ENCODE assay signal across 10 cellular contexts in the genomic region with DNA sequence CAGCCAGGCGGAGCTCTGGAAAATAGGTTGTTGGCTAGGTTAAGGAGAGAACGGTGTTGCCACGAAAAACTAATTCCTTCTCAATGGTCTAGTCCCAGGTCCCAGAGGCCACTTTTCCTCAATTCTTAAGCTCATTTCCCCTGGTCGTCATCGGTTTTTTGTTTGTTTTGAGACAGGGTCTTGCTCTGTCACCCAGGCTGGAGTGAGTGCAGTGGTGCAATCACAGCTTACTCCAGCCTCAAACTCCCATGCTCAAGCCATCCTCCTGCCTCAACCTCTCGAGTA. TPM values are rescaled to one million over a fixed set of nuclear protein-coding genes. Genes with fewer than 3 reads are reported as not detected.
DNase-seq lines count a peak whose midpoint lies in the region; TF ChIP-seq lines count a peak whose summit lies in the region.
"Had no signal": no experiment of that assay in that cellular context is flagged by ENCODE, and none has a peak within 500 bp of the region (broad histone marks: within the 10 kb centered on the region; RNA-seq: fewer than 3 reads in every experiment).

No MANE protein-coding gene starts in this region.

- no peak overlapping the region for H3K18ac ChIP-seq in mesenchymal stem cell (ENCODE audit: low read depth in 1 of 2, low read length in 2 of 2)

- H3K4me1 ChIP-seq in cardiac muscle cell (ENCODE audit: low read depth) (peaks cover 29% of the 10 kb centered on the region), right atrium auricular region (peaks cover 5 to 75% of the 10 kb centered on the region in 2 donors), mesenchymal stem cell (ENCODE audit: control insufficient read depth, insufficient read depth, low read depth, low read length) (peaks cover 55% of the 10 kb centered on the region), uterus (peaks cover 13 to 46% of the 10 kb centered on the region in 2 donors)

- H3K4me3 ChIP-seq in cardiac muscle cell: peak overlapping the region; percentile 88
- peak overlapping the region in 1 of 2 donors; percentile 96 for H3K4me3 ChIP-seq in right atrium auricular region
- peak overlapping the region; percentile 70 for H3K4me3 ChIP-seq in astrocyte of the cerebellum (ENCODE audit: low read depth, low read length)
- peak overlapping the region in 1 of 2 experiments; percentile 92 for H3K4me3 ChIP-seq in mesenchymal stem cell (ENCODE audit: insufficient read depth in 1 of 2, low read depth in 1 of 2, low read length in 2 of 2)
- peak overlapping the region; percentile 92 to 93 for H3K4me3 ChIP-seq in uterus

- no peak overlapping the region for H2BK5ac ChIP-seq in mesenchymal stem cell (ENCODE audit: low read depth, low read length, poor library complexity, severe bottlenecking)

- intact Hi-C loops in uterus (cut with DNase I; ENCODE audit: low total_unique reads): loop anchor here (5.0 kb wide), 1 partner anchor 34 kb away; no protein-coding TSS in a partner anchor

- no peak overlapping the region for H4K91ac ChIP-seq in mesenchymal stem cell (ENCODE audit: low read length)

- peak overlapping the region; percentile 98 for H3K9ac ChIP-seq in mesenchymal stem cell (ENCODE audit: low read length)

- no peak overlapping the region for H2BK15ac ChIP-seq in mesenchymal stem cell (ENCODE audit: low read depth, poor library complexity, severe bottlenecking)

- H2BK12ac ChIP-seq in mesenchymal stem cell (ENCODE audit: low read length in 2 of 2): no peak overlapping the region

- H3K23ac ChIP-seq in mesenchymal stem cell (ENCODE audit: low read length in 2 of 2): peak overlapping the region in 1 of 2 experiments; percentile 87

- 85% methylated on average over 6 of the region's 6 CpGs for WGBS in mesenchymal stem cell

- peak overlapping the region in 1 of 2 experiments; percentile 31 for H3K14ac ChIP-seq in mesenchymal stem cell (ENCODE audit: low read length in 2 of 2)

- no peaks in the 10 kb centered on the region for H3K79me1 ChIP-seq in mesenchymal stem cell (replicated peaks; ENCODE audit: low read length, poor library complexity, severe bottlenecking)

- in situ Hi-C loops in astrocyte of the cerebellum (cut with HindIII; ENCODE audit: low sequenced_read_pairs): loop anchor here (5.0 kb wide), 2 partner anchors 51 to 89 kb away; partner anchors contain the start of genes LSM7 and SPPL2B

- H3K9me3 ChIP-seq in cardiac muscle cell (ENCODE audit: low read depth): no peaks in the 10 kb centered on the region
- no peaks in the 10 kb centered on the region for H3K9me3 ChIP-seq in right atrium auricular region
- no peaks in the 10 kb centered on the region for H3K9me3 ChIP-seq in mesenchymal stem cell (ENCODE audit: control insufficient read depth, low read length)
- no peaks in the 10 kb centered on the region for H3K9me3 ChIP-seq in uterus

- H4K8ac ChIP-seq in mesenchymal stem cell (ENCODE audit: low read length): no peak overlapping the region

- peak overlapping the region; percentile 82 for H3K4me2 ChIP-seq in mesenchymal stem cell (ENCODE audit: low read length, poor library complexity, severe bottlenecking)

- H3K27me3 ChIP-seq in cardiac muscle cell (no peaks in the 10 kb centered on the region), right atrium auricular region (no peaks in the 10 kb centered on the region), mesenchymal stem cell (ENCODE audit: control insufficient read depth in 1 of 2, insufficient read depth in 1 of 2, low read length in 2 of 2) (no peaks in the 10 kb centered on the region), uterus (no peaks in the 10 kb centered on the region)

- DNase-seq in cardiac muscle cell (ENCODE audit: low read depth in 1 of 2, low spot score in 1 of 2): no peak
- DNase-seq in right atrium auricular region (ENCODE audit: low spot score): no peak
- DNase-seq in astrocyte of the cerebellum (ENCODE audit: low read depth): no peak
- DNase-seq in mesenchymal stem cell: no peak
- no peak for DNase-seq in uterus
- no peak for DNase-seq in erythroblast (lab: John Stamatoyannopoulos, UW)
- DNase-seq in activated CD8-positive, alpha-beta memory T cell treated with anti-CD3 and anti-CD28 coated beads, Interleukin-2, amount 50 U/mL, for 4 hours: no peak
- no peak for DNase-seq in midbrain (lab: John Stamatoyannopoulos, UW)
- DNase-seq: DMS 273 treated with DMSO at 0.1 percent for 48 hours, SIG-M5 had no signal

- no peak overlapping the region for H2AK5ac ChIP-seq in mesenchymal stem cell (ENCODE audit: low read length, severe bottlenecking)

- no peak overlapping the region for H2BK120ac ChIP-seq in mesenchymal stem cell (ENCODE audit: low read depth, low read length)

- H3K27ac ChIP-seq in cardiac muscle cell: peak overlapping the region; percentile 92
- H3K27ac ChIP-seq in right atrium auricular region: no peak overlapping the region
- H3K27ac ChIP-seq in mesenchymal stem cell (ENCODE audit: low read length, poor library complexity, severe bottlenecking): no peak overlapping the region
- H3K27ac ChIP-seq in uterus: no peak overlapping the region

- H2AFZ ChIP-seq in mesenchymal stem cell (ENCODE audit: low read depth, low read length): no peak overlapping the region

- H3K36me3 ChIP-seq in cardiac muscle cell (no peaks in the 10 kb centered on the region), right atrium auricular region (peaks cover 13% of the 10 kb centered on the region), mesenchymal stem cell (ENCODE audit: control insufficient read depth in 1 of 2, insufficient read depth in 2 of 2, low read depth in 1 of 2, low read length in 2 of 2) (peaks cover 21 to 49% of the 10 kb centered on the region in 2 experiments), uterus (no peaks in the 10 kb centered on the region)

- no peak overlapping the region for H3K4ac ChIP-seq in mesenchymal stem cell (ENCODE audit: low read depth in 1 of 2, low read length in 2 of 2)

- no peak for TF ChIP-seq POLR2A in uterus (IDR thresholded peaks at IDR 0.05)
- no peak for TF ChIP-seq POLR2A in erythroblast (IDR thresholded peaks at IDR 0.05; ENCODE audit: low read length)

- TF ChIP-seq CTCF in cardiac muscle cell (IDR thresholded peaks at IDR 0.05; ENCODE audit: low read depth, low read length) (no peak), right atrium auricular region (IDR thresholded peaks at IDR 0.05) (no peak), astrocyte of the cerebellum (IDR thresholded peaks at IDR 0.05; ENCODE audit: low read depth, low read length, missing control alignments) (no peak), uterus (IDR thresholded peaks at IDR 0.05) (no peak)

RNA-seq across cellular contexts. Expression of gene SF3A2, which starts 1.2 kb away (rescaled TPM):
- total RNA-seq in cardiac muscle cell (60.6 and 66.9 TPM in 2 replicates), right atrium auricular region (10 to 100 TPM; 17.3 to 30.4 TPM), uterus (100 to 1,000 TPM in 1 of 4 donors, 10 to 100 TPM in 3; 33.2 to 107 (median 50.6) TPM)
- polyA plus RNA-seq in cardiac muscle cell: 110 and 111 TPM in 2 replicates
- 66.8 TPM for polyA plus RNA-seq in mesenchymal stem cell (2013, experiment 1 of 2)
- polyA plus RNA-seq in mesenchymal stem cell (2013, experiment 2 of 2): 60.7 TPM

RNA-seq across cellular contexts. Expression of gene PLEKHJ1, which starts 1.7 kb away (rescaled TPM):
- total RNA-seq in cardiac muscle cell: 255 and 361 TPM in 2 replicates
- polyA plus RNA-seq in cardiac muscle cell: 297 and 342 TPM in 2 replicates
- 10 to 100 TPM; 44.1 to 53.0 TPM for total RNA-seq in right atrium auricular region
- 53.7 TPM for polyA plus RNA-seq in mesenchymal stem cell (2013, experiment 1 of 2)
- 52.9 TPM for polyA plus RNA-seq in mesenchymal stem cell (2013, experiment 2 of 2)
- total RNA-seq in uterus: 10 to 100 TPM in 3 of 4 donors, 1 to 10 TPM in 1; 5.9 to 56.7 (median 30.1) TPM

RNA-seq across cellular contexts. Expression of gene AMH, which starts 11.3 kb away (rescaled TPM):
- total RNA-seq in cardiac muscle cell (24.1 and 45.6 TPM in 2 replicates), right atrium auricular region (under 1 TPM in 1 of 2 donors, not detected in 1; 0.98 TPM), uterus (1 to 10 TPM in 1 of 4 donors, under 1 TPM in 1, not detected in 2; 0.35 to 3.5 TPM)
- 23.2 and 71.4 TPM in 2 replicates for polyA plus RNA-seq in cardiac muscle cell
- polyA plus RNA-seq in mesenchymal stem cell (2013, experiment 1 of 2): 3.1 TPM
- polyA plus RNA-seq in mesenchymal stem cell (2013, experiment 2 of 2): 3.1 TPM

RNA-seq across cellular contexts. Expression of gene JSRP1, which starts 18.4 kb away (rescaled TPM):
- total RNA-seq in cardiac muscle cell (1.9 and 5.4 TPM in 2 replicates), right atrium auricular region (under 1 TPM in 1 of 2 donors, not detected in 1; 0.39 TPM), uterus (not detected)
- 0.79 and 4.2 TPM in 2 replicates for polyA plus RNA-seq in cardiac muscle cell
- 0.17 TPM for polyA plus RNA-seq in mesenchymal stem cell (2013, experiment 1 of 2)
- polyA plus RNA-seq in mesenchymal stem cell (2013, experiment 2 of 2): 0.10 TPM

RNA-seq across cellular contexts. Expression of gene PEAK3, which starts 44.2 kb away (rescaled TPM):
- 0.48 TPM in 1 of 2 replicates, not detected in the other for total RNA-seq in cardiac muscle cell
- 0.06 and 0.51 TPM in 2 replicates for polyA plus RNA-seq in cardiac muscle cell
- total RNA-seq in right atrium auricular region: 1 to 10 TPM; 1.5 to 1.9 TPM
- 0.75 TPM for polyA plus RNA-seq in mesenchymal stem cell (2013, experiment 1 of 2)
- polyA plus RNA-seq in mesenchymal stem cell (2013, experiment 2 of 2): 0.88 TPM
- under 1 TPM in 2 of 4 donors, not detected in 2; 0.26 to 0.40 TPM for total RNA-seq in uterus
